Comparison of ENCODE assay signal across 1 cellular context in the genomic region with DNA sequence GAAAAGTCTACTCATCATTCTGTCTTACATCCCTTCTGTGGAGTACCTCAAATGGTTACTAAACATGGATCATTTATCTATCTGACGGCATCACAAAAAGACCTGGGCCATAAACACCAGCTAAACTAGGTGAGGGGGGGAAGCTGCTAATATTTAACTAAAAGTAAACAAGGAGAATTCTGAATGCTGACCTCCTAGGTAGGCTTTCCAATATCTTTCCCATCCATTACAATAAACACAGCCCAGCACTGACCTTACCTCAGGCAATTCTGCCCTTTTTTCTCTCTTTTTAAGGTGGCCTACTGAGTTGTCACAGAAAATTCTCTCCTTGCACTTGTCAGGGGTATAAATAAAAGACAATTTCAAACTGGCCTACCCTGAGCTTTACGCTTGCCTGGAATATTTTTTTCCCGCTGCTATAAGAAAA.
TF ChIP-seq lines count a peak whose summit lies in the region.

No MANE protein-coding gene starts in this region.

TF ChIP-seq in HepG2, 621 proteins besides CTCF, POLR2A, EP300 and RAD21 (continued from another document and continues in another):
- TF ChIP-seq, protein P1, sequence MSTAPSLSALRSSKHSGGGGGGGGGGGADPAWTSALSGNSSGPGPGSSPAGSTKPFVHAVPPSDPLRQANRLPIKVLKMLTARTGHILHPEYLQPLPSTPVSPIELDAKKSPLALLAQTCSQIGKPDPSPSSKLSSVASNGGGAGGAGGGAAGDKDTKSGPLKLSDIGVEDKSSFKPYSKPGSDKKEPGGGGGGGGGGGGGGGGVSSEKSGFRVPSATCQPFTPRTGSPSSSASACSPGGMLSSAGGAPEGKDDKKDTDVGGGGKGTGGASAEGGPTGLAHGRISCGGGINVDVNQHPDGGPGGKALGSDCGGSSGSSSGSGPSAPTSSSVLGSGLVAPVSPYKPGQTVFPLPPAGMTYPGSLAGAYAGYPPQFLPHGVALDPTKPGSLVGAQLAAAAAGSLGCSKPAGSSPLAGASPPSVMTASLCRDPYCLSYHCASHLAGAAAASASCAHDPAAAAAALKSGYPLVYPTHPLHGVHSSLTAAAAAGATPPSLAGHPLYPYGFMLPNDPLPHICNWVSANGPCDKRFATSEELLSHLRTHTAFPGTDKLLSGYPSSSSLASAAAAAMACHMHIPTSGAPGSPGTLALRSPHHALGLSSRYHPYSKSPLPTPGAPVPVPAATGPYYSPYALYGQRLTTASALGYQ (CRISPR knock-in tag; IDR thresholded peaks at IDR 0.05) = no peak
- TF ChIP-seq, protein P2, sequence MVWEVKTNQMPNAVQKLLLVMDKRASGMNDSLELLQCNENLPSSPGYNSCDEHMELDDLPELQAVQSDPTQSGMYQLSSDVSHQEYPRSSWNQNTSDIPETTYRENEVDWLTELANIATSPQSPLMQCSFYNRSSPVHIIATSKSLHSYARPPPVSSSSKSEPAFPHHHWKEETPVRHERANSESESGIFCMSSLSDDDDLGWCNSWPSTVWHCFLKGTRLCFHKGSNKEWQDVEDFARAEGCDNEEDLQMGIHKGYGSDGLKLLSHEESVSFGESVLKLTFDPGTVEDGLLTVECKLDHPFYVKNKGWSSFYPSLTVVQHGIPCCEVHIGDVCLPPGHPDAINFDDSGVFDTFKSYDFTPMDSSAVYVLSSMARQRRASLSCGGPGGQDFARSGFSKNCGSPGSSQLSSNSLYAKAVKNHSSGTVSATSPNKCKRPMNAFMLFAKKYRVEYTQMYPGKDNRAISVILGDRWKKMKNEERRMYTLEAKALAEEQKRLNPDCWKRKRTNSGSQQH (CRISPR knock-in tag; IDR thresholded peaks at IDR 0.05; ENCODE audit: low read depth) = no peak
- TF ChIP-seq ZNF589 (CRISPR knock-in tag; conservative IDR thresholded peaks at IDR 0.05) (no peak), HMG20A (CRISPR knock-in tag; IDR thresholded peaks at IDR 0.05; ENCODE audit: borderline replicate concordance) (no peak; the same call in 1 of the 2 replicates), ETV5 (CRISPR knock-in tag; IDR thresholded peaks at IDR 0.05; ENCODE audit: borderline replicate concordance) (no peak), RNF2 (conservative IDR thresholded peaks at IDR 0.05; ENCODE audit: low read depth) (no peak), ZSCAN22 (CRISPR knock-in tag; IDR thresholded peaks at IDR 0.05) (no peak), BCL6 (CRISPR knock-in tag; IDR thresholded peaks at IDR 0.05) (peak; percentile 50; the same call in 1 of the 2 replicates), MTA3 (CRISPR knock-in tag; IDR thresholded peaks at IDR 0.05) (no peak), KLF13 (CRISPR knock-in tag; IDR thresholded peaks at IDR 0.05) (no peak), YY1 (IDR thresholded peaks at IDR 0.05; ENCODE audit: insufficient read depth, insufficient replicate concordance, low read depth, low read length) (no peak), MEF2D (CRISPR knock-in tag; IDR thresholded peaks at IDR 0.05) (peak; percentile 18; the same call in 1 of the 2 replicates), HOXA3 (CRISPR knock-in tag; IDR thresholded peaks at IDR 0.05) (no peak), ZNF33A (CRISPR knock-in tag; IDR thresholded peaks at IDR 0.05; ENCODE audit: borderline replicate concordance) (0 out of 2 replicates have a peak, but pooled peaks have one; percentile 69), ZNF333 (CRISPR knock-in tag; IDR thresholded peaks at IDR 0.05; ENCODE audit: borderline replicate concordance) (no peak), SRSF9 (IDR thresholded peaks at IDR 0.05; ENCODE audit: borderline replicate concordance, insufficient read depth, low read depth, low read length, poor library complexity, severe bottlenecking) (no peak), GATAD2A (CRISPR knock-in tag; IDR thresholded peaks at IDR 0.05) (0 out of 2 replicates have a peak, but pooled peaks have one; percentile 44), NCOR1 (IDR thresholded peaks at IDR 0.05; ENCODE audit: borderline replicate concordance, low read length) (peak; percentile 70; the same call in 1 of the 2 replicates), ZFP37 (CRISPR knock-in tag; IDR thresholded peaks at IDR 0.05; ENCODE audit: borderline replicate concordance) (no peak), NFYC (CRISPR knock-in tag; IDR thresholded peaks at IDR 0.05) (no peak), ZNF598 (CRISPR knock-in tag; IDR thresholded peaks at IDR 0.05; ENCODE audit: borderline replicate concordance) (no peak), LCORL (IDR thresholded peaks at IDR 0.05) (no peak), LCORL (CRISPR knock-in tag; IDR thresholded peaks at IDR 0.05) (0 out of 2 replicates have a peak, but pooled peaks have one; percentile 32), NR2F6 (IDR thresholded peaks at IDR 0.05) (peak; percentile 88), NR2F6 (CRISPR knock-in tag; IDR thresholded peaks at IDR 0.05) (peak; percentile 83)
- TF ChIP-seq, protein P3, sequence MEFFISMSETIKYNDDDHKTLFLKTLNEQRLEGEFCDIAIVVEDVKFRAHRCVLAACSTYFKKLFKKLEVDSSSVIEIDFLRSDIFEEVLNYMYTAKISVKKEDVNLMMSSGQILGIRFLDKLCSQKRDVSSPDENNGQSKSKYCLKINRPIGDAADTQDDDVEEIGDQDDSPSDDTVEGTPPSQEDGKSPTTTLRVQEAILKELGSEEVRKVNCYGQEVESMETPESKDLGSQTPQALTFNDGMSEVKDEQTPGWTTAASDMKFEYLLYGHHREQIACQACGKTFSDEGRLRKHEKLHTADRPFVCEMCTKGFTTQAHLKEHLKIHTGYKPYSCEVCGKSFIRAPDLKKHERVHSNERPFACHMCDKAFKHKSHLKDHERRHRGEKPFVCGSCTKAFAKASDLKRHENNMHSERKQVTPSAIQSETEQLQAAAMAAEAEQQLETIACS (CRISPR knock-in tag; IDR thresholded peaks at IDR 0.05) = no peak
- TF ChIP-seq, protein P4, sequence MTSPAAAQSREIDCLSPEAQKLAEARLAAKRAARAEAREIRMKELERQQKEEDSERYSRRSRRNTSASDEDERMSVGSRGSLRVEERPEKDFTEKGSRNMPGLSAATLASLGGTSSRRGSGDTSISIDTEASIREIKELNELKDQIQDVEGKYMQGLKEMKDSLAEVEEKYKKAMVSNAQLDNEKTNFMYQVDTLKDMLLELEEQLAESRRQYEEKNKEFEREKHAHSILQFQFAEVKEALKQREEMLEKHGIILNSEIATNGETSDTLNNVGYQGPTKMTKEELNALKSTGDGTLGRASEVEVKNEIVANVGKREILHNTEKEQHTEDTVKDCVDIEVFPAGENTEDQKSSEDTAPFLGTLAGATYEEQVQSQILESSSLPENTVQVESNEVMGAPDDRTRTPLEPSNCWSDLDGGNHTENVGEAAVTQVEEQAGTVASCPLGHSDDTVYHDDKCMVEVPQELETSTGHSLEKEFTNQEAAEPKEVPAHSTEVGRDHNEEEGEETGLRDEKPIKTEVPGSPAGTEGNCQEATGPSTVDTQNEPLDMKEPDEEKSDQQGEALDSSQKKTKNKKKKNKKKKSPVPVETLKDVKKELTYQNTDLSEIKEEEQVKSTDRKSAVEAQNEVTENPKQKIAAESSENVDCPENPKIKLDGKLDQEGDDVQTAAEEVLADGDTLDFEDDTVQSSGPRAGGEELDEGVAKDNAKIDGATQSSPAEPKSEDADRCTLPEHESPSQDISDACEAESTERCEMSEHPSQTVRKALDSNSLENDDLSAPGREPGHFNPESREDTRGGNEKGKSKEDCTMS (CRISPR knock-in tag; conservative IDR thresholded peaks at IDR 0.05) = no peak
- TF ChIP-seq, protein P5, sequence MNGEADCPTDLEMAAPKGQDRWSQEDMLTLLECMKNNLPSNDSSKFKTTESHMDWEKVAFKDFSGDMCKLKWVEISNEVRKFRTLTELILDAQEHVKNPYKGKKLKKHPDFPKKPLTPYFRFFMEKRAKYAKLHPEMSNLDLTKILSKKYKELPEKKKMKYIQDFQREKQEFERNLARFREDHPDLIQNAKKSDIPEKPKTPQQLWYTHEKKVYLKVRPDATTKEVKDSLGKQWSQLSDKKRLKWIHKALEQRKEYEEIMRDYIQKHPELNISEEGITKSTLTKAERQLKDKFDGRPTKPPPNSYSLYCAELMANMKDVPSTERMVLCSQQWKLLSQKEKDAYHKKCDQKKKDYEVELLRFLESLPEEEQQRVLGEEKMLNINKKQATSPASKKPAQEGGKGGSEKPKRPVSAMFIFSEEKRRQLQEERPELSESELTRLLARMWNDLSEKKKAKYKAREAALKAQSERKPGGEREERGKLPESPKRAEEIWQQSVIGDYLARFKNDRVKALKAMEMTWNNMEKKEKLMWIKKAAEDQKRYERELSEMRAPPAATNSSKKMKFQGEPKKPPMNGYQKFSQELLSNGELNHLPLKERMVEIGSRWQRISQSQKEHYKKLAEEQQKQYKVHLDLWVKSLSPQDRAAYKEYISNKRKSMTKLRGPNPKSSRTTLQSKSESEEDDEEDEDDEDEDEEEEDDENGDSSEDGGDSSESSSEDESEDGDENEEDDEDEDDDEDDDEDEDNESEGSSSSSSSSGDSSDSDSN (CRISPR knock-in tag; IDR thresholded peaks at IDR 0.05) = no peak
- TF ChIP-seq, protein P6, sequence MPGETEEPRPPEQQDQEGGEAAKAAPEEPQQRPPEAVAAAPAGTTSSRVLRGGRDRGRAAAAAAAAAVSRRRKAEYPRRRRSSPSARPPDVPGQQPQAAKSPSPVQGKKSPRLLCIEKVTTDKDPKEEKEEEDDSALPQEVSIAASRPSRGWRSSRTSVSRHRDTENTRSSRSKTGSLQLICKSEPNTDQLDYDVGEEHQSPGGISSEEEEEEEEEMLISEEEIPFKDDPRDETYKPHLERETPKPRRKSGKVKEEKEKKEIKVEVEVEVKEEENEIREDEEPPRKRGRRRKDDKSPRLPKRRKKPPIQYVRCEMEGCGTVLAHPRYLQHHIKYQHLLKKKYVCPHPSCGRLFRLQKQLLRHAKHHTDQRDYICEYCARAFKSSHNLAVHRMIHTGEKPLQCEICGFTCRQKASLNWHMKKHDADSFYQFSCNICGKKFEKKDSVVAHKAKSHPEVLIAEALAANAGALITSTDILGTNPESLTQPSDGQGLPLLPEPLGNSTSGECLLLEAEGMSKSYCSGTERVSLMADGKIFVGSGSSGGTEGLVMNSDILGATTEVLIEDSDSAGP (CRISPR knock-in tag; IDR thresholded peaks at IDR 0.05; ENCODE audit: borderline replicate concordance) = no peak
- TF ChIP-seq, protein P7, sequence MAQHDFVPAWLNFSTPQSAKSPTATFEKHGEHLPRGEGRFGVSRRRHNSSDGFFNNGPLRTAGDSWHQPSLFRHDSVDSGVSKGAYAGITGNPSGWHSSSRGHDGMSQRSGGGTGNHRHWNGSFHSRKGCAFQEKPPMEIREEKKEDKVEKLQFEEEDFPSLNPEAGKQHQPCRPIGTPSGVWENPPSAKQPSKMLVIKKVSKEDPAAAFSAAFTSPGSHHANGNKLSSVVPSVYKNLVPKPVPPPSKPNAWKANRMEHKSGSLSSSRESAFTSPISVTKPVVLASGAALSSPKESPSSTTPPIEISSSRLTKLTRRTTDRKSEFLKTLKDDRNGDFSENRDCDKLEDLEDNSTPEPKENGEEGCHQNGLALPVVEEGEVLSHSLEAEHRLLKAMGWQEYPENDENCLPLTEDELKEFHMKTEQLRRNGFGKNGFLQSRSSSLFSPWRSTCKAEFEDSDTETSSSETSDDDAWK (CRISPR knock-in tag; IDR thresholded peaks at IDR 0.05) = no peak
- TF ChIP-seq, protein P8, sequence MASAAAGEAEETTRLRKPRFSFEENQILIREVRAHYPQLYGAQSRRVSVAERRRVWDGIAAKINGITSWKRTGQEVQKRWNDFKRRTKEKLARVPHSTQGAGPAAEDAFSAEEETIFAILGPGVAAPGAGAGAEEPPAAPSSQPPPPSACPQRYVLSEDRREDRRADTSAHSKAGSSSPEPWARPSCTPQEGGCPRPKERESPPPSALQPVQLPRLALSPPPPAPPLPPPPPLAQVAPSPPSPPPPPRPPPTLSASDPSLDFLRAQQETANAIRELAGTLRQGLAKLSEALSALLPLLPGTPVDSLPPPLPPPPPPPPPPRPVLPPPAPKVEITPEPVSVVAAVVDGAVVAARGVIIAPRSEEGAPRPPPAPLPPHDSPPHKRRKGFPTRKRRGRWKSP (CRISPR knock-in tag; IDR thresholded peaks at IDR 0.05) = 0 out of 2 replicates have a peak, but pooled peaks have one; percentile 20
- TF ChIP-seq, protein P9, sequence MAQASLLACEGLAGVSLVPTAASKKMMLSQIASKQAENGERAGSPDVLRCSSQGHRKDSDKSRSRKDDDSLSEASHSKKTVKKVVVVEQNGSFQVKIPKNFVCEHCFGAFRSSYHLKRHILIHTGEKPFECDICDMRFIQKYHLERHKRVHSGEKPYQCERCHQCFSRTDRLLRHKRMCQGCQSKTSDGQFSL (CRISPR knock-in tag; IDR thresholded peaks at IDR 0.05) = peak; percentile 53; the same call in 1 of the 2 replicates
